In genomic region chr13:50403311-50403710, GRCh38 we compare ENCODE assay signal across 21 cellular contexts.
DNase-seq lines count a peak whose midpoint lies in the region; ATAC-seq and TF ChIP-seq lines count a peak whose summit lies in the region.
"Had no signal": no experiment of that assay in that cellular context is flagged by ENCODE, and none has a peak within 500 bp of the region (broad histone marks: within the 10 kb centered on the region; RNA-seq: fewer than 3 reads in every experiment).

No MANE protein-coding gene starts in this region.

- no peak overlapping the region for H3K27ac ChIP-seq in mesenchymal stem cell (ENCODE audit: low read length, poor library complexity, severe bottlenecking)
- H3K27ac ChIP-seq: cardiac muscle cell, SJCRH30, tibial artery had no signal

- ATAC-seq in SK-N-SH treated with all-trans-retinoic acid at 6 μM for 48 hours (no peak), HG02981 (IDR thresholded peaks at IDR 0.05; ENCODE audit: unreplicated experiment) (no peak)
- ATAC-seq: activated naive CD4-positive, alpha-beta T cell treated with anti-CD3 and anti-CD28 coated beads, Interleukin-2, amount 50 U/mL, for 72 hours had no signal

- H3K27me3 ChIP-seq in mesenchymal stem cell (ENCODE audit: control insufficient read depth in 1 of 2, insufficient read depth in 1 of 2, low read length in 2 of 2), result peaks cover 0 to 3% of the 10 kb centered on the region in 2 experiments
- H3K27me3 ChIP-seq: cardiac muscle cell, SJCRH30, tibial artery had no signal

- no peak overlapping the region for H3K9ac ChIP-seq in mesenchymal stem cell (ENCODE audit: low read length)

- H3K4me2 ChIP-seq in mesenchymal stem cell (ENCODE audit: low read length, poor library complexity, severe bottlenecking), result no peak overlapping the region

- no peak overlapping the region for H3K4ac ChIP-seq in mesenchymal stem cell (ENCODE audit: low read depth in 1 of 2, low read length in 2 of 2)

- no peak overlapping the region for H3K18ac ChIP-seq in mesenchymal stem cell (ENCODE audit: low read depth in 1 of 2, low read length in 2 of 2)

- H2BK120ac ChIP-seq in mesenchymal stem cell (ENCODE audit: low read depth, low read length), result no peak overlapping the region

- no peak overlapping the region for H4K91ac ChIP-seq in mesenchymal stem cell (ENCODE audit: low read length)

- no peaks in the 10 kb centered on the region for H3K79me1 ChIP-seq in mesenchymal stem cell (replicated peaks; ENCODE audit: low read length, poor library complexity, severe bottlenecking)

- H3K9me3 ChIP-seq in mesenchymal stem cell (ENCODE audit: control insufficient read depth, low read length), result no peaks in the 10 kb centered on the region
- H3K9me3 ChIP-seq: HAP-1, SJCRH30, tibial artery had no signal

- WGBS in mesenchymal stem cell, result 70% methylated on average over 1 of the region's 1 CpG

- H2AFZ ChIP-seq in mesenchymal stem cell (ENCODE audit: low read depth, low read length), result no peak overlapping the region

- DNase-seq in NCI-H1417 (lab: John Stamatoyannopoulos, UW) (peak; percentile 37 to 68 (median 65)), NCI-H1417 treated with DMSO at 0.1 percent for 48 hours (lab: John Stamatoyannopoulos, UW) (no peak), NCI-H1092 (lab: John Stamatoyannopoulos, UW) (peak; percentile 30), NCI-H69 (lab: John Stamatoyannopoulos, UW) (peak; percentile 92), mesenchymal stem cell (no peak), NCI-H82 (lab: John Stamatoyannopoulos, UW) (no peak)
- DNase-seq: 8988T; activated CD4-positive, alpha-beta T cell treated with anti-CD3 and anti-CD28 coated beads, Interleukin-2, amount 50 U/mL, for 1 hour; activated T-cell treated with anti-CD3 and anti-CD28 coated beads, Interleukin-2, amount 50 U/mL, for 1 hour; effector CD8-positive, alpha-beta T cell; hypothalamus; kidney glomerular epithelial cell; NCI-H1436 treated with DMSO at 0.1 percent for 48 hours; small intestine; tibial artery had no signal

- H2BK12ac ChIP-seq in mesenchymal stem cell (ENCODE audit: low read length in 2 of 2), result no peak overlapping the region

- no peak overlapping the region for H3K14ac ChIP-seq in mesenchymal stem cell (ENCODE audit: low read length in 2 of 2)

- H2BK5ac ChIP-seq in mesenchymal stem cell (ENCODE audit: low read depth, low read length, poor library complexity, severe bottlenecking), result no peak overlapping the region

- H4K8ac ChIP-seq in mesenchymal stem cell (ENCODE audit: low read length), result no peak overlapping the region

- no peaks in the 10 kb centered on the region for H3K36me3 ChIP-seq in mesenchymal stem cell (ENCODE audit: control insufficient read depth in 1 of 2, insufficient read depth in 2 of 2, low read depth in 1 of 2, low read length in 2 of 2)
- H3K36me3 ChIP-seq: cardiac muscle cell, HAP-1, SJCRH30, tibial artery had no signal

- H3K4me3 ChIP-seq in mesenchymal stem cell (ENCODE audit: insufficient read depth in 1 of 2, low read depth in 1 of 2, low read length in 2 of 2), result no peak overlapping the region
- H3K4me3 ChIP-seq: cardiac muscle cell, HAP-1, SJCRH30, tibial artery had no signal

- no peak overlapping the region for H3K23ac ChIP-seq in mesenchymal stem cell (ENCODE audit: low read length in 2 of 2)

- no peak overlapping the region for H2AK5ac ChIP-seq in mesenchymal stem cell (ENCODE audit: low read length, severe bottlenecking)

- H3K4me1 ChIP-seq in mesenchymal stem cell (ENCODE audit: control insufficient read depth, insufficient read depth, low read depth, low read length), result peaks cover 2% of the 10 kb centered on the region
- H3K4me1 ChIP-seq: HAP-1 had no signal

- H2BK15ac ChIP-seq in mesenchymal stem cell (ENCODE audit: low read depth, poor library complexity, severe bottlenecking), result peak overlapping the region; percentile 13

TF ChIP-seq in SK-N-SH treated with all-trans-retinoic acid at 6 μM for 48 hours, 23 proteins besides CTCF, POLR2A, EP300 and RAD21:
- no peak for TF ChIP-seq ZFP3 (CRISPR knock-in tag; IDR thresholded peaks at IDR 0.05)
- TF ChIP-seq CREB5 (CRISPR knock-in tag; IDR thresholded peaks at IDR 0.05; ENCODE audit: low read depth), result no peak
- TF ChIP-seq ISL1 (CRISPR knock-in tag; IDR thresholded peaks at IDR 0.05), result no peak
- TF ChIP-seq TCF4 (CRISPR knock-in tag; IDR thresholded peaks at IDR 0.05; ENCODE audit: borderline replicate concordance), result no peak
- TF ChIP-seq ZFP30 (CRISPR knock-in tag; IDR thresholded peaks at IDR 0.05), result no peak
- no peak for TF ChIP-seq CSDC2 (CRISPR knock-in tag; IDR thresholded peaks at IDR 0.05)
- TF ChIP-seq ZNF565 (CRISPR knock-in tag; conservative IDR thresholded peaks at IDR 0.05; ENCODE audit: low read depth), result no peak
- no peak for TF ChIP-seq RARB (CRISPR knock-in tag; IDR thresholded peaks at IDR 0.05)
TF ChIP-seq in SK-N-SH treated with all-trans-retinoic acid at 6 μM for 48 hours: peak in this region for 0.

Comparison
In these comparisons a context has a peak if more than half of its experiments do, and no peak if none do; other contexts are left out.
1. DNase-seq: peak in NCI-H1417 (3 of 3), NCI-H1092 (single experiment) and NCI-H69 (single experiment); none in NCI-H1417 treated with DMSO at 0.1 percent for 48 hours (single experiment), mesenchymal stem cell (single experiment) and NCI-H82 (single experiment).